14 cellular contexts compared by ENCODE assay signal in the genomic region with DNA sequence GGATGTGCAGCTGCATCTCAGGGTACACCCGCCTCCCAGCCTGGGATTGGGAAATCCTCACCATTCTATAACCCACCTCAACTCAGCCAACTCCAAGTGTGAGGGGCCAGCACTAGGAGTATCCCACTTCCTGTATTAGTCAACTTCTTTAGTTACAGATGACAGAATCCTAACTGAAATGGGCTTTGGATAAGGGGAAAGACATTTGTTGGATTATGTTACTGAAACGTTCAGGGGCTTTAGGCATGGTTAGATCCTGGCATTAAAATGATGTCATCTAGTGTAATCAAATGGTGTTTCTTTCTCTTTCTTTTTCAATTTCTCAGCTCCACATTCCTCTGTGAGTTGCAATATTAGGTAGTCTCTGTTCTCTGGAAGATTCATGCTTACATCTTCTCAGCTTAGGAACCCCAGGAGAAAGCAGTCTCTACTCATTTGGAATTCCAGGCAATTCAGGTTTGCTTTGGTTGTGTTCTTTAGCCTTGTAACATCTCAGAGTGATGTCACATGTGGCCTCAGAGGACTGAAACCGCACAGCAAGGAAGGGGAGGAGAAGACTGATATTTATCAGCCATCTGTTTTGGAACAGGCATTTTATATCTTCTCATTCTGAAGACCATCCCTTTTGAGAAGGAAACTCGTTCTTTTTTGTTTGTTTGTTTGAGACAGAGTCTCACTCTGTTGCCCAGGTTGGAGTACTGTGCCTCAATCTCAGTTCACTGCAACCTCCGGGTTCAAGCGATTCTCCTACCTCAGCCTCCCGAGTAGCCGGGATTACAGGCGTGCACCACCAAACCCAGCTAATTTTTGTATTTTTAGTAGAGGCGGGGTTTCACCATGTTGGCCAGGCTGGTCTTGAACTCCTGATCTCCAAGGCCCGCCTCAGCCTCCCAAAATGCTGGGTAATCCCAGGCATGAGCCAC. TPM values are rescaled to one million over a fixed set of nuclear protein-coding genes. Genes with fewer than 3 reads are reported as not detected.
DNase-seq lines count a peak whose midpoint lies in the region; ATAC-seq and TF ChIP-seq lines count a peak whose summit lies in the region.
"Had no signal": no experiment of that assay in that cellular context is flagged by ENCODE, and none has a peak within 500 bp of the region (broad histone marks: within the 10 kb centered on the region; RNA-seq: fewer than 3 reads in every experiment).

No MANE protein-coding gene starts in this region.

- H3K9me3 ChIP-seq in BLaER1 treated with 17β-estradiol and CSF1 and Interleukin-3, amounts not matched to agents 10 nM and 100 nM (replicated peaks in 1 of 11) = no peaks in the 10 kb centered on the region
- no peaks in the 10 kb centered on the region for H3K9me3 ChIP-seq in WERI-Rb-1 (ENCODE audit: severe bottlenecking)

- H3K27ac ChIP-seq in BLaER1 treated with 17β-estradiol and CSF1 and Interleukin-3, amounts not matched to agents 10 nM and 100 nM = no peak overlapping the region
- H3K27ac ChIP-seq in WERI-Rb-1 = peak overlapping the region; percentile 76

- DNase-seq in LHCN-M2 (ENCODE audit: low read depth) = peak; percentile 69
- DNase-seq in WERI-Rb-1 = no peak
- DNase-seq in kidney tubule cell (ENCODE audit: low spot score) = peak; percentile 88
- DNase-seq in amygdala (lab: John Stamatoyannopoulos, UW) = no peak
- DNase-seq in HPDE6-E6E7 (ENCODE audit: extremely low spot score) = no peak
- DNase-seq: activated CD8-positive, alpha-beta T cell treated with anti-CD3 and anti-CD28 coated beads, Interleukin-2, amount 10 ng/mL, durations not matched to agents 7 days and 5 days; activated naive CD8-positive, alpha-beta T cell treated with anti-CD3 and anti-CD28 coated beads, Interleukin-2, amount 10 ng/mL, durations not matched to agents 7 days and 5 days; effector memory CD4-positive, alpha-beta T cell; NCI-H1048; NCI-H774; small intestine had no signal

- H3K4me3 ChIP-seq in BLaER1 treated with 17β-estradiol and CSF1 and Interleukin-3, amounts not matched to agents 10 nM and 100 nM = no peak overlapping the region
- no peak overlapping the region for H3K4me3 ChIP-seq in WERI-Rb-1 (ENCODE audit: low read depth, low read length)

- H4K20me1 ChIP-seq in BLaER1 treated with 17β-estradiol and CSF1 and Interleukin-3, amounts not matched to agents 10 nM and 100 nM = peaks cover 0 to 12% (median 0%) of the 10 kb centered on the region in 11 experiments; a peak in 6 of 22 replicates

- ATAC-seq in GM19395 (IDR thresholded peaks at IDR 0.05; ENCODE audit: unreplicated experiment) = no peak
- no peak for ATAC-seq in HG03139 (IDR thresholded peaks at IDR 0.05; ENCODE audit: unreplicated experiment)
- ATAC-seq: activated CD8-positive, alpha-beta T cell treated with anti-CD3 and anti-CD28 coated beads, Interleukin-2, amount 10 ng/mL, durations not matched to agents 7 days and 5 days had no signal

- peak overlapping the region in 8 of 11 experiments; percentile 5 to 52 (median 34); a peak in 13 of 22 replicates for H3K4me2 ChIP-seq in BLaER1 treated with 17β-estradiol and CSF1 and Interleukin-3, amounts not matched to agents 10 nM and 100 nM

- TF ChIP-seq CTCF in WERI-Rb-1 (IDR thresholded peaks at IDR 0.05; ENCODE audit: low read depth, low read length) = no peak

- H3K4me1 ChIP-seq in BLaER1 treated with 17β-estradiol and CSF1 and Interleukin-3, amounts not matched to agents 10 nM and 100 nM = peaks cover 7 to 25% (median 14%) of the 10 kb centered on the region in 10 experiments; a peak in 17 of 20 replicates

- H3K36me3 ChIP-seq in BLaER1 treated with 17β-estradiol and CSF1 and Interleukin-3, amounts not matched to agents 10 nM and 100 nM = no peaks in the 10 kb centered on the region
- H3K36me3 ChIP-seq in WERI-Rb-1 = no peaks in the 10 kb centered on the region

- H3K27me3 ChIP-seq in BLaER1 treated with 17β-estradiol and CSF1 and Interleukin-3, amounts not matched to agents 10 nM and 100 nM = peaks cover 19 to 26% (median 24%) of the 10 kb centered on the region in 11 experiments
- H3K27me3 ChIP-seq in WERI-Rb-1 (ENCODE audit: insufficient read depth, low read depth, severe bottlenecking) = no peaks in the 10 kb centered on the region

- no peak overlapping the region for H3K9ac ChIP-seq in BLaER1 treated with 17β-estradiol and CSF1 and Interleukin-3, amounts not matched to agents 10 nM and 100 nM

RNA-seq across cellular contexts. Expression of gene TMEM54, which starts 18.9 kb away (rescaled TPM):
- 48.5 and 60.5 TPM in 2 replicates for total RNA-seq in LHCN-M2 (2014; rRNA removed)
- 76.0 TPM for polyA plus RNA-seq in LHCN-M2 (2012)
- total RNA-seq: activated CD8-positive, alpha-beta T cell treated with anti-CD3 and anti-CD28 coated beads, Interleukin-2, amount 10 ng/mL, durations not matched to agents 7 days and 5 days; activated naive CD8-positive, alpha-beta T cell treated with anti-CD3 and anti-CD28 coated beads, Interleukin-2, amount 10 ng/mL, durations not matched to agents 7 days and 5 days had no signal

RNA-seq across cellular contexts. Expression of gene HPCA, which starts 33.8 kb away (rescaled TPM):
- not detected in 2 replicates for total RNA-seq in LHCN-M2 (2014; rRNA removed)
- polyA plus RNA-seq in LHCN-M2 (2012) = 0.66 TPM
- total RNA-seq: activated CD8-positive, alpha-beta T cell treated with anti-CD3 and anti-CD28 coated beads, Interleukin-2, amount 10 ng/mL, durations not matched to agents 7 days and 5 days had no signal

RNA-seq across cellular contexts. Expression of gene RNF19B, which starts 44.5 kb away (rescaled TPM):
- total RNA-seq in LHCN-M2 (2014; rRNA removed) = 12.9 and 13.7 TPM in 2 replicates
- polyA plus RNA-seq in LHCN-M2 (2012) = 8.5 TPM

RNA-seq across cellular contexts. Expression of gene FNDC5, which starts 49.4 kb away (rescaled TPM):
- total RNA-seq in LHCN-M2 (2014; rRNA removed) = 8.7 and 28.5 TPM in 2 replicates
- 18.5 TPM for polyA plus RNA-seq in LHCN-M2 (2012)
- total RNA-seq: activated CD8-positive, alpha-beta T cell treated with anti-CD3 and anti-CD28 coated beads, Interleukin-2, amount 10 ng/mL, durations not matched to agents 7 days and 5 days; activated naive CD8-positive, alpha-beta T cell treated with anti-CD3 and anti-CD28 coated beads, Interleukin-2, amount 10 ng/mL, durations not matched to agents 7 days and 5 days had no signal

Comparison
In these comparisons a context has a peak if more than half of its experiments do, and no peak if none do; other contexts are left out.
1. DNase-seq: peak in LHCN-M2 (single experiment) and kidney tubule cell (single experiment); none in WERI-Rb-1 (single experiment), amygdala (0 of 56) and HPDE6-E6E7 (single experiment).